6 cellular contexts compared by ENCODE assay signal in the genomic region with DNA sequence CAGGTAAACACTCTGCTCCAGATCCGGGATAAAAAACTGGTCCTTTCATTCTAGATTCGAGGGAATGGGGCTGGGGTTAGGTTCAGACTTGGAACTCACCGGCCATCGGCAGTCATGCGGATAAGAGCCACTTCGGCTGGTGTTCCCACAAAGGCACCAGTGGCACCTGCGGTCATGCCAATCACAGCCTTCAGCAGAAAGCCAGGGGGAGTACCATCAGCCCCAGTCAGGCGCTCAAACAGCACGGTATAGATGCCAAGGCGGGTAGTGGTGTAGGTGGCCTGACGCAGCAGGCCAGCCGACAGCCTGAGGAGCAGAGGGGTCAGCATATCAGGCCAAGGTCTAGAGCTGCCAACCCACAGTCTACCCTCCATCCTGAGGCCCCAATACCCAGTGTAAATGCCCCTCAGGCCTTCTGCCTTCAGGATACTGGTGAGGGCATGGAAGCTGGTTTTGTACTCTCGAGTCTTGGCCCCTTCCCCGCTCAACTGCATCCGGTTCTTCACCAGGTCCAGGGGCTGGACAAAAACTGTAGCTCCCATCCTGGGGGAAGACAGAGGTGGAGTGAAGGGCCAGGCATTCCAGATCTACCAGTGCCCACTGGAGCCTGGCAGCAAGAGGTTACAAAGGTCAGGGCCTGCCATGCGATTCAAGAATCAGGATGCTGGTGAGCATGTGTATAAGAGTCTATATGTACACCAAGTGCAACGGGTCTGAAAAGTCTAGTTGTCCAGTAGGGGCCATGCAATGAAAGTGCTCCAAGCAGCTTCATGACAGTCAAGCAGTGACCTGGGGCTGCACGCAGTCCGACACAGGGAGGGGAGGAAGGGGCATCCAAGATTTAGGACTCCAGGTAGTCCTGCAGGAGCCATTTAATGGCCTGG. TPM values are rescaled to one million over a fixed set of nuclear protein-coding genes. Genes with fewer than 3 reads are reported as not detected.
DNase-seq lines count a peak whose midpoint lies in the region; ATAC-seq and TF ChIP-seq lines count a peak whose summit lies in the region.

No MANE protein-coding gene starts in this region.

- DNase-seq in left ventricle myocardium inferior (no peak), Right ventricle myocardium inferior (ENCODE audit: missing footprints) (no peak), fibroblast of villous mesenchyme (ENCODE audit: low read depth) (no peak), thyroid gland (peak; percentile 42 to 51), NCI-H2107 (lab: John Stamatoyannopoulos, UW) (no peak)

- intact Hi-C loops in left ventricle myocardium inferior (cut with micrococcal nuclease) = no loop called here
- intact Hi-C loops in Right ventricle myocardium inferior (cut with DNase I) = no loop called here
- intact Hi-C loops in thyroid gland (cut with DNase I) = loop anchor here (5.0 kb wide), 1 partner anchor 43 kb away; no protein-coding TSS in a partner anchor

- peaks cover 52% of the 10 kb centered on the region for H3K36me3 ChIP-seq in left ventricle myocardium inferior
- H3K36me3 ChIP-seq in thyroid gland = peaks cover 15 to 16% of the 10 kb centered on the region in 2 donors

- H3K27me3 ChIP-seq in left ventricle myocardium inferior (ENCODE audit: low read depth) = no peaks in the 10 kb centered on the region
- H3K27me3 ChIP-seq in thyroid gland = no peaks in the 10 kb centered on the region

- ATAC-seq in Right ventricle myocardium inferior (no peak), GM18511 (IDR thresholded peaks at IDR 0.05; ENCODE audit: unreplicated experiment) (no peak)

- H3K9me3 ChIP-seq in left ventricle myocardium inferior (replicated peaks) (no peaks in the 10 kb centered on the region), thyroid gland (no peaks in the 10 kb centered on the region)

- H3K27ac ChIP-seq in left ventricle myocardium inferior (replicated peaks) = peak overlapping the region; percentile 96
- H3K27ac ChIP-seq in thyroid gland = peak overlapping the region; percentile 91 to 97 (median 95)

- peak overlapping the region; percentile 84 for H3K4me3 ChIP-seq in left ventricle myocardium inferior
- peak overlapping the region; percentile 96 for H3K4me3 ChIP-seq in fibroblast of villous mesenchyme (ENCODE audit: low read depth, low read length)
- peak overlapping the region; percentile 31 to 89 (median 33) for H3K4me3 ChIP-seq in thyroid gland (replicated peaks in 1 of 3)

- H3K4me1 ChIP-seq in left ventricle myocardium inferior (peaks cover 69% of the 10 kb centered on the region), thyroid gland (peaks cover 17 to 29% of the 10 kb centered on the region in 2 donors)

- 44 to 51% methylated on average over 16 to 19 of the region's 19 CpGs for WGBS in thyroid gland, 2 donors

- no peak for TF ChIP-seq POLR2A in thyroid gland (IDR thresholded peaks at IDR 0.05)

- TF ChIP-seq CTCF in left ventricle myocardium inferior (IDR thresholded peaks at IDR 0.05; ENCODE audit: borderline replicate concordance) (no peak), fibroblast of villous mesenchyme (IDR thresholded peaks at IDR 0.05; ENCODE audit: insufficient read depth, low read depth, low read length) (no peak), thyroid gland (IDR thresholded peaks at IDR 0.05) (no peak)

RNA-seq across cellular contexts. Expression of a gene that starts 0.9 kb away (rescaled TPM):
- total RNA-seq in left ventricle myocardium inferior (219 TPM), Right ventricle myocardium inferior (199 TPM), fibroblast of villous mesenchyme (51.8 and 64.7 TPM in 2 replicates), thyroid gland (10 to 100 TPM; 29.3 to 62.4 (median 48.4) TPM)

RNA-seq across cellular contexts. Expression of a gene that starts 1.2 kb away (rescaled TPM):
- total RNA-seq in left ventricle myocardium inferior = 90.7 TPM
- total RNA-seq in Right ventricle myocardium inferior = 91.8 TPM
- total RNA-seq in fibroblast of villous mesenchyme = 26.4 and 34.5 TPM in 2 replicates
- total RNA-seq in thyroid gland = 10 to 100 TPM; 47.1 to 77.0 (median 67.2) TPM

RNA-seq across cellular contexts. Expression of a gene that starts 6.8 kb away (rescaled TPM):
- total RNA-seq in left ventricle myocardium inferior (0.22 TPM), Right ventricle myocardium inferior (not detected), fibroblast of villous mesenchyme (not detected in 2 replicates), thyroid gland (not detected)

RNA-seq across cellular contexts. Expression of a gene that starts 9.4 kb away (rescaled TPM):
- total RNA-seq in left ventricle myocardium inferior = 182 TPM
- 218 TPM for total RNA-seq in Right ventricle myocardium inferior
- 581 and 784 TPM in 2 replicates for total RNA-seq in fibroblast of villous mesenchyme
- 100 to 1,000 TPM; 228 to 606 (median 328) TPM for total RNA-seq in thyroid gland

RNA-seq across cellular contexts. Expression of a gene that starts 12.0 kb away (rescaled TPM):
- 827 TPM for total RNA-seq in left ventricle myocardium inferior
- total RNA-seq in Right ventricle myocardium inferior = 549 TPM
- total RNA-seq in fibroblast of villous mesenchyme = 2.6 and 7.4 TPM in 2 replicates
- 1 to 10 TPM in 3 of 4 donors, not detected in 1; 5.4 to 8.8 (median 5.5) TPM for total RNA-seq in thyroid gland

Comparison
In these comparisons a context has a peak if more than half of its experiments do, and no peak if none do; other contexts are left out.
1. DNase-seq: peak in thyroid gland (2 of 2); none in left ventricle myocardium inferior (single experiment), Right ventricle myocardium inferior (single experiment), fibroblast of villous mesenchyme (single experiment) and NCI-H2107 (single experiment).
2. H3K4me3 ChIP-seq: peak in every context shown above with its lines; median percentile 96 in fibroblast of villous mesenchyme; 84 in left ventricle myocardium inferior; 33 in thyroid gland.